Comparison of ENCODE assay signal across 20 cellular contexts in the genomic region with DNA sequence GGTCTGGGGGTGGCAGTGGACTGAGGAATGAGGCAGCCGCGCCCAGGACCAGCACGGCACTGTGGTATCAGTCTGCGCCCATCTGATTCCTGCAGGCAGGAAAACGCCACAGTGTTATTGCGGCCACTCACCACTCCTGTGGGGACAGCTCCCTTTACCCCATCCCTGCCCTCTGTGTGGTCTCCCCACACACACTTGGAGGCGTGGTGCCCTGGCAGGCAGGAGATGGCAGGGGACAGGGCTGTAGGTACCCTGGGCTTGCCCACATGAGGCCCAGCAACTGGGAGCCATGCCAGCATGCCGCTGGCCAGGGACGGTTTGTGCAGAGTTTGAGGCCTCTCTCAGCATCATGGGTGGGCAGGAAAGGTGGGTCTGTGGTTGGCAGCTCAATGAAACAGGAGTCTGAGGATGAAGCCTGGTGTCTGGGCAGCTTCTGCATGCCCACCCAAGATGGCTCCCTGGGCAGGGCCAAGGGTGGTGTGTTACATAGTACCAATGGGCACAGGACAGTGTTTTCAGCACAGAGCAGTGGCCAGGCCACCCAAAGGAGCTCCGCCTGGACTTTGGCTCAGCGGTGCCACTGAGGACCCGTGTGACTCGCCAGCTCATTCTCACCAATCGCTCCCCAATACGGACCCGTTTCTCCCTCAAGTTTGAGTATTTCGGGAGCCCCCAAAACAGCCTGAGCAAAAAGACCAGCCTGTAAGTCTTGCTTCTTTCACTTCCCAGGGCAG.
"Had no signal": no experiment of that assay in that cellular context is flagged by ENCODE, and none has a peak within 500 bp of the region (broad histone marks: within the 10 kb centered on the region; RNA-seq: fewer than 3 reads in every experiment).

No MANE protein-coding gene starts in this region.

- H3K36me3 ChIP-seq: colonic mucosa, heart right ventricle, uterus, WERI-Rb-1 had no signal

- H3K4me3 ChIP-seq: colonic mucosa, heart right ventricle, uterus had no signal

- H3K9me3 ChIP-seq: colonic mucosa, uterus had no signal

- ATAC-seq: activated CD4-positive, alpha-beta T cell treated with anti-CD3 and anti-CD28 coated beads for 36 hours; natural killer cell treated with Interleukin-12 subunit alpha and Interleukin-12 subunit beta and Interleukin-15 and Interleukin-18, amount 100 ng/mL, for 72 hours; SK-N-SH treated with all-trans-retinoic acid at 6 μM for 48 hours; stimulated activated memory B cell treated with anti-CD40 and anti-IgM and Interleukin-4, amounts not matched to agents 10 μg/mL and 1 μg/mL and 100 μg/mL, for 72 hours; T-cell had no signal

- H3K27me3 ChIP-seq: colonic mucosa, uterus had no signal

- DNase-seq: activated CD4-positive, alpha-beta T cell treated with anti-CD3 and anti-CD28 coated beads for 36 hours; activated CD4-positive, alpha-beta T cell treated with anti-CD3 and anti-CD28 coated beads, Interleukin-2, amount 50 U/mL, for 4 hours; activated effector memory CD4-positive, alpha-beta T cell treated with anti-CD3 and anti-CD28 coated beads, Interleukin-2, amount 50 U/mL, for 16 hours; activated naive CD4-positive, alpha-beta T cell treated with anti-CD3 and anti-CD28 coated beads, Interleukin-2, amount 10 ng/mL, durations not matched to agents 7 days and 5 days; amygdala; colonic mucosa; erythroblast; foreskin fibroblast; heart right ventricle; kidney; midbrain; nucleus accumbens; stimulated activated CD4-positive, alpha-beta T cell treated with anti-CD3 and anti-CD28 coated beads, Interleukin-1b, Interleukin-23, amount 100 ng/mL, for 48 hours; trophoblast cell; uterus had no signal

- H3K4me1 ChIP-seq: colonic mucosa, uterus had no signal

- H3K27ac ChIP-seq: colonic mucosa, heart right ventricle, uterus, WERI-Rb-1 had no signal
